8 cellular contexts compared by ENCODE assay signal in the genomic region with DNA sequence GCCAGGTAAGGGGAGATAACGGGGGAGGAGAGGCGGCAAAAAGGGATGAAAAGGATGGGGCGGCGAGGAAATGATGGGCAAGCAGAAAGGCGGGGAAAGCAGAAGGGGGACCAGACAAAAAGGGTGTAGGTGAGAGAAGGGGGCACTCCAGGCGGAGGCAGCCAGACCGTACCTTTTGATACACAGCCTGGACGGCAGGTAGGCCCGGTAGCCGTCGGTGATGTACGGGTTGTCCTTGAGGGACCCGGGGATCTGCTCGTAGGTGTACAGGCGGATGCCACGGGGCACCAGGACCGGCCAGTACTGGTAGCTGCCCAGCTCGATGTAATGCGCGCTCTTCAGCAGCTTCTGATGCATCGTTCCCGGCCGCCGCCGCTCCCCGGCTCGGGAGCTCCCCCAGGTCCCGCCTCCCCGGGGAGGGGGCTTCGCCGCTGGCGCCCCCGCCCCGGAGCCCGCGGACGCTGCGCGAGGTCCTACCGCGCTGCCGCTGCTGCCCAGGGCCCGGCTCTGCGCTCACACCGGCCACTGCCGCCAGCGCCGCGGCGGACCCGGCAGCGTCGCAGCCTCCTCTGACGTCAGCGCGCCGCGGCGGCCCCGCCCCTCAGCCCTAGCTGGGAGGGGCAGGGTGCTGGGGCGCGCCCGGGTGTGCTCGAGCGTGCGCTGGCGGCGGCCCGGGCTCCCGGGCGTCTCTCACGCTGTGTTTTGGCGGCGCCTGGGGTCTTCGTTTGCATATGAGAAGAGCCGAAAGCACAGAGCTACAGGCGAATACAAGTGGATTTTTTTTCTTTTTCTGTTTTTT. TPM values are rescaled to one million over a fixed set of nuclear protein-coding genes. Genes with fewer than 3 reads are reported as not detected.
DNase-seq lines count a peak whose midpoint lies in the region; ATAC-seq, FAIRE-seq and TF ChIP-seq lines count a peak whose summit lies in the region.

A gene with protein sequence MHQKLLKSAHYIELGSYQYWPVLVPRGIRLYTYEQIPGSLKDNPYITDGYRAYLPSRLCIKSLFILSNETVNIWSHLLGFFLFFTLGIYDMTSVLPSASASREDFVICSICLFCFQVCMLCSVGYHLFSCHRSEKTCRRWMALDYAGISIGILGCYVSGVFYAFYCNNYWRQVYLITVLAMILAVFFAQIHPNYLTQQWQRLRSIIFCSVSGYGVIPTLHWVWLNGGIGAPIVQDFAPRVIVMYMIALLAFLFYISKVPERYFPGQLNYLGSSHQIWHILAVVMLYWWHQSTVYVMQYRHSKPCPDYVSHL (minus strand): TSS at position 571 of the 799 bp plus-strand sequence. CDS start 214 bp downstream, at position 357.

- in situ Hi-C loops in HepG2 (cut with HindIII; ENCODE audit: extremely low pct_ligation_motif_present, low pct_unique_long_range_greater_than_20kb) = no loop called here

- H3K27me3 ChIP-seq in BLaER1 treated with 17β-estradiol and CSF1 and Interleukin-3, amounts not matched to agents 10 nM and 100 nM = no peaks in the 10 kb centered on the region
- peaks cover 0 to 15% of the 10 kb centered on the region in 2 experiments; a peak in 3 of 5 replicates for H3K27me3 ChIP-seq in HepG2 (ENCODE audit: control insufficient read depth in 1 of 2, insufficient read depth in 2 of 2, low read length in 2 of 2)

- H3K4me1 Mint-ChIP-seq in activated CD4-positive, alpha-beta T cell treated with anti-CD3 and anti-CD28 coated beads, Interleukin-2, amount 10 ng/mL, durations not matched to agents 7 days and 5 days = peaks cover 34% of the 10 kb centered on the region
- peaks cover 28% of the 10 kb centered on the region for H3K4me1 Mint-ChIP-seq in dendritic cell treated with granulocyte-macrophage colony-stimulating factor and Interleukin-4, amounts not matched to agents 40 ng/mL and 50 ng/mL, for 4 days (ENCODE audit: low read depth)

- peak within 1 kb of the TSS; percentile 97 for H2AFZ ChIP-seq in HepG2 (ENCODE audit: low read length)

- no TSS peak for BruUV-seq in HepG2 (replicated peaks; lab: Mats Ljungman, UMichigan)

- H4K20me1 ChIP-seq in BLaER1 treated with 17β-estradiol and CSF1 and Interleukin-3, amounts not matched to agents 10 nM and 100 nM = peaks cover 0 to 17% (median 0%) of the 10 kb centered on the region in 11 experiments; a peak in 3 of 22 replicates
- H4K20me1 ChIP-seq in HepG2 (ENCODE audit: insufficient read depth, low read length) = no peaks in the 10 kb centered on the region

- CTCF ChIA-PET in activated CD4-positive, alpha-beta T cell treated with anti-CD3 and anti-CD28 coated beads, Interleukin-2, amount 10 ng/mL, durations not matched to agents 7 days and 5 days (lab: Charles Lee) = interaction anchor here (0.6 to 1.6 kb wide), 3 partner anchors 14 to 1423 kb away, joined by 3 to 6 read pairs (median 3); no protein-coding TSS in a partner anchor
- CTCF ChIA-PET in HepG2 (lab: Yijun Ruan, JAX; ENCODE audit: low intra/inter-chr PET ratio, low total read pairs) = no interaction called here

- peak within 1 kb of the TSS; percentile 93 for H3K27ac Mint-ChIP-seq in activated CD4-positive, alpha-beta T cell treated with anti-CD3 and anti-CD28 coated beads, Interleukin-2, amount 10 ng/mL, durations not matched to agents 7 days and 5 days
- H3K27ac Mint-ChIP-seq in dendritic cell treated with granulocyte-macrophage colony-stimulating factor and Interleukin-4, amounts not matched to agents 40 ng/mL and 50 ng/mL, for 4 days = peak within 1 kb of the TSS; percentile 75

- no peaks in the 10 kb centered on the region for H3K9me3 Mint-ChIP-seq in activated CD4-positive, alpha-beta T cell treated with anti-CD3 and anti-CD28 coated beads, Interleukin-2, amount 10 ng/mL, durations not matched to agents 7 days and 5 days
- no peaks in the 10 kb centered on the region for H3K9me3 Mint-ChIP-seq in dendritic cell treated with granulocyte-macrophage colony-stimulating factor and Interleukin-4, amounts not matched to agents 40 ng/mL and 50 ng/mL, for 4 days

- DNase-seq in GM19239 (ENCODE audit: insufficient read length, low spot score) (peak; percentile 80), NCI-H526 (lab: John Stamatoyannopoulos, UW) (peak; percentile 43 to 82), HepG2 (ENCODE audit: low spot score) (peak; percentile 59)
- DNase-seq in activated CD4-positive, alpha-beta T cell treated with anti-CD3 and anti-CD28 coated beads, Interleukin-2, amount 10 ng/mL, durations not matched to agents 7 days and 5 days = peak; percentile 85
- peak; percentile 88 for DNase-seq in stimulated activated CD4-positive, alpha-beta T cell treated with anti-CD3 and anti-CD28 coated beads, Interleukin-4, amount 100 ng/mL, for 1 hour

- H3K36me3 ChIP-seq in BLaER1 treated with 17β-estradiol and CSF1 and Interleukin-3, amounts not matched to agents 10 nM and 100 nM = peaks cover 0 to 21% (median 4%) of the 10 kb centered on the region in 11 experiments; a peak in 4 of 22 replicates
- H3K36me3 ChIP-seq in HepG2 (replicated peaks in 1 of 2; ENCODE audit: control insufficient read depth in 1 of 2, insufficient read depth in 2 of 2, low read length in 2 of 2) = no peaks in the 10 kb centered on the region

- no peak for TF ChIP-seq CTCF in HepG2 (CRISPR knock-in tag; IDR thresholded peaks at IDR 0.05)

- H3K9ac ChIP-seq in BLaER1 treated with 17β-estradiol and CSF1 and Interleukin-3, amounts not matched to agents 10 nM and 100 nM = peak within 1 kb of the TSS; percentile 79 to 91 (median 86)
- H3K9ac ChIP-seq in HepG2 (ENCODE audit: insufficient read depth, low read depth, low read length) = peak within 1 kb of the TSS; percentile 82

- H3K36me3 Mint-ChIP-seq in activated CD4-positive, alpha-beta T cell treated with anti-CD3 and anti-CD28 coated beads, Interleukin-2, amount 10 ng/mL, durations not matched to agents 7 days and 5 days (ENCODE audit: low read depth) = peaks cover 9% of the 10 kb centered on the region
- no peaks in the 10 kb centered on the region for H3K36me3 Mint-ChIP-seq in dendritic cell treated with granulocyte-macrophage colony-stimulating factor and Interleukin-4, amounts not matched to agents 40 ng/mL and 50 ng/mL, for 4 days (ENCODE audit: low read depth)

- TF ChIP-seq POLR2A in HepG2 (IDR thresholded peaks at IDR 0.05; ENCODE audit: insufficient read depth in 1 of 2, low read depth in 2 of 2, low read length in 2 of 2) = peak; percentile 69 to 71

- peak within 1 kb of the TSS; percentile 84 to 99 (median 94) for H3K4me2 ChIP-seq in BLaER1 treated with 17β-estradiol and CSF1 and Interleukin-3, amounts not matched to agents 10 nM and 100 nM
- H3K4me2 ChIP-seq in HepG2 (ENCODE audit: low read depth, low read length) = peak within 1 kb of the TSS; percentile 90

- H3K79me2 ChIP-seq in HepG2 (ENCODE audit: insufficient read depth, low read length) = no peaks in the 10 kb centered on the region

- no peaks in the 10 kb centered on the region for H3K9me3 ChIP-seq in BLaER1 treated with 17β-estradiol and CSF1 and Interleukin-3, amounts not matched to agents 10 nM and 100 nM (replicated peaks in 1 of 11)
- no peaks in the 10 kb centered on the region for H3K9me3 ChIP-seq in HepG2 (ENCODE audit: low read length)

- H3K4me3 ChIP-seq in BLaER1 treated with 17β-estradiol and CSF1 and Interleukin-3, amounts not matched to agents 10 nM and 100 nM = peak within 1 kb of the TSS; percentile 67 to 99 (median 90)
- peak within 1 kb of the TSS; percentile 74 to 97 (median 76) for H3K4me3 ChIP-seq in HepG2 (replicated peaks in 1 of 3; ENCODE audit: insufficient read depth in 1 of 3, low read depth in 2 of 3, low read length in 3 of 3)

- TF ChIP-seq EP300 in HepG2 (IDR thresholded peaks at IDR 0.05; ENCODE audit: low read depth in 2 of 2, low read length in 2 of 2) (0 out of 4 replicates have a peak, but pooled peaks of 1 of the 2 experiments have one; percentile 25), HepG2 (CRISPR knock-in tag; IDR thresholded peaks at IDR 0.05; ENCODE audit: borderline replicate concordance) (no peak)

- peaks cover 17% of the 10 kb centered on the region for H3K27me3 Mint-ChIP-seq in activated CD4-positive, alpha-beta T cell treated with anti-CD3 and anti-CD28 coated beads, Interleukin-2, amount 10 ng/mL, durations not matched to agents 7 days and 5 days
- H3K27me3 Mint-ChIP-seq in dendritic cell treated with granulocyte-macrophage colony-stimulating factor and Interleukin-4, amounts not matched to agents 40 ng/mL and 50 ng/mL, for 4 days = peaks cover 8% of the 10 kb centered on the region

- H3K27ac ChIP-seq in BLaER1 treated with 17β-estradiol and CSF1 and Interleukin-3, amounts not matched to agents 10 nM and 100 nM = peak within 1 kb of the TSS; percentile 22 to 83 (median 77); a peak in 21 of 22 replicates
- no peak within 1 kb of the TSS for H3K27ac ChIP-seq in HepG2 (ENCODE audit: extremely low read length, insufficient read depth, low read length)

- peak; percentile 86 for FAIRE-seq in GM19239 (lab: Jason Lieb, UNC)
- no peak for FAIRE-seq in HepG2 (lab: Jason Lieb, UNC)

- peak within 1 kb of the TSS; percentile 96 for H3K4me3 Mint-ChIP-seq in activated CD4-positive, alpha-beta T cell treated with anti-CD3 and anti-CD28 coated beads, Interleukin-2, amount 10 ng/mL, durations not matched to agents 7 days and 5 days
- H3K4me3 Mint-ChIP-seq in dendritic cell treated with granulocyte-macrophage colony-stimulating factor and Interleukin-4, amounts not matched to agents 40 ng/mL and 50 ng/mL, for 4 days = peak within 1 kb of the TSS; percentile 85

- H3K4me1 ChIP-seq in BLaER1 treated with 17β-estradiol and CSF1 and Interleukin-3, amounts not matched to agents 10 nM and 100 nM = peaks cover 26 to 46% (median 28%) of the 10 kb centered on the region in 10 experiments
- peaks cover 53% of the 10 kb centered on the region for H3K4me1 ChIP-seq in HepG2 (ENCODE audit: insufficient read depth, low read length)

- TF ChIP-seq RAD21 in HepG2 (CRISPR knock-in tag; IDR thresholded peaks at IDR 0.05) = 0 out of 2 replicates have a peak, but pooled peaks have one; percentile 13

- POLR2A ChIA-PET in activated CD4-positive, alpha-beta T cell treated with anti-CD3 and anti-CD28 coated beads, Interleukin-2, amount 10 ng/mL, durations not matched to agents 7 days and 5 days (lab: Charles Lee) = no interaction called here
- POLR2A ChIA-PET in HepG2 (lab: Yijun Ruan, JAX) = interaction anchor here (0.8 to 0.9 kb wide), 2 partner anchors 12 to 163 kb away, joined by 3 read pairs; a partner anchor contains a TSS

- intact Hi-C loops in dendritic cell treated with granulocyte-macrophage colony-stimulating factor and Interleukin-4, amounts not matched to agents 40 ng/mL and 50 ng/mL, for 4 days (cut with micrococcal nuclease) = no loop called here
- intact Hi-C loops in HepG2 (cut with micrococcal nuclease; ENCODE audit: unreplicated experiment) = no loop called here

- ATAC-seq in HG03439 (IDR thresholded peaks at IDR 0.05; ENCODE audit: unreplicated experiment) = peak; percentile 98
- peak; percentile 99 for ATAC-seq in HepG2

- WGBS in HepG2 (ENCODE audit: low lambda C conversion rate) = 3% methylated on average over 22 of the region's 77 CpGs

RNA-seq across cellular contexts. Expression of the gene that starts here (rescaled TPM):
- 10 to 100 TPM; 14.7 to 15.4 TPM for total RNA-seq in activated CD4-positive, alpha-beta T cell treated with anti-CD3 and anti-CD28 coated beads, Interleukin-2, amount 10 ng/mL, durations not matched to agents 7 days and 5 days
- total RNA-seq in HepG2 (2016; rRNA removed; fragmentation: Illumina TruSeq; extraction: Trizol) = 9.3 and 9.9 TPM in 2 replicates
- total RNA-seq in HepG2 (2016; cell fraction: cytosol; rRNA removed; fragmentation: Illumina TruSeq; extraction: Trizol; ENCODE audit: low read depth) = 2.2 and 3.3 TPM in 2 replicates
- total RNA-seq in HepG2 (2016; cell fraction: insoluble cytoplasmic fraction; rRNA removed; fragmentation: Illumina TruSeq; extraction: Trizol) = 9.7 and 12.2 TPM in 2 replicates
- 11.6 and 11.7 TPM in 2 replicates for total RNA-seq in HepG2 (2016; cell fraction: membrane; rRNA removed; fragmentation: Illumina TruSeq; extraction: Trizol)
- total RNA-seq in HepG2 (2016; cell fraction: nucleus; rRNA removed; fragmentation: Illumina TruSeq; extraction: Trizol) = 11.1 and 12.1 TPM in 2 replicates
- 12.1 and 13.6 TPM in 2 replicates for polyA plus RNA-seq in HepG2 (2011; rRNA removed)
- 6.5 and 10.8 TPM in 2 replicates for polyA plus RNA-seq in HepG2 (2011; cell fraction: cytosol; rRNA removed)
- polyA plus RNA-seq in HepG2 (2011; cell fraction: nucleus; rRNA removed) = 10.4 and 10.5 TPM in 2 replicates
- polyA plus RNA-seq in HepG2 (2012) = 8.1 TPM in 2 replicates
- 2.2 and 2.8 TPM in 2 replicates for polyA plus RNA-seq in HepG2 (2016; cell fraction: cytosol; fragmentation: Illumina TruSeq; extraction: Trizol; ENCODE audit: low read depth)
- polyA plus RNA-seq in HepG2 (2016; cell fraction: insoluble cytoplasmic fraction; fragmentation: Illumina TruSeq; extraction: Trizol; ENCODE audit: low read depth) = 11.3 and 11.5 TPM in 2 replicates
- 8.0 and 9.2 TPM in 2 replicates for polyA plus RNA-seq in HepG2 (2016; cell fraction: membrane; fragmentation: Illumina TruSeq; extraction: Trizol; ENCODE audit: low read depth)
- polyA plus RNA-seq in HepG2 (2016; cell fraction: nucleus; fragmentation: Illumina TruSeq; extraction: Trizol; ENCODE audit: insufficient read depth, low read depth) = 11.4 and 12.5 TPM in 2 replicates
- 22.4 and 24.2 TPM in 2 replicates for polyA minus RNA-seq in HepG2 (2011; rRNA and poly(A)+ RNA removed; ENCODE audit: low replicate concordance)
- polyA minus RNA-seq in HepG2 (2011; cell fraction: cytosol; rRNA and poly(A)+ RNA removed) = 13.6 and 13.8 TPM in 2 replicates
- 33.2 and 36.2 TPM in 2 replicates for polyA minus RNA-seq in HepG2 (2011; cell fraction: nucleus; rRNA and poly(A)+ RNA removed)
